8 cellular contexts compared by ENCODE assay signal in the genomic region with DNA sequence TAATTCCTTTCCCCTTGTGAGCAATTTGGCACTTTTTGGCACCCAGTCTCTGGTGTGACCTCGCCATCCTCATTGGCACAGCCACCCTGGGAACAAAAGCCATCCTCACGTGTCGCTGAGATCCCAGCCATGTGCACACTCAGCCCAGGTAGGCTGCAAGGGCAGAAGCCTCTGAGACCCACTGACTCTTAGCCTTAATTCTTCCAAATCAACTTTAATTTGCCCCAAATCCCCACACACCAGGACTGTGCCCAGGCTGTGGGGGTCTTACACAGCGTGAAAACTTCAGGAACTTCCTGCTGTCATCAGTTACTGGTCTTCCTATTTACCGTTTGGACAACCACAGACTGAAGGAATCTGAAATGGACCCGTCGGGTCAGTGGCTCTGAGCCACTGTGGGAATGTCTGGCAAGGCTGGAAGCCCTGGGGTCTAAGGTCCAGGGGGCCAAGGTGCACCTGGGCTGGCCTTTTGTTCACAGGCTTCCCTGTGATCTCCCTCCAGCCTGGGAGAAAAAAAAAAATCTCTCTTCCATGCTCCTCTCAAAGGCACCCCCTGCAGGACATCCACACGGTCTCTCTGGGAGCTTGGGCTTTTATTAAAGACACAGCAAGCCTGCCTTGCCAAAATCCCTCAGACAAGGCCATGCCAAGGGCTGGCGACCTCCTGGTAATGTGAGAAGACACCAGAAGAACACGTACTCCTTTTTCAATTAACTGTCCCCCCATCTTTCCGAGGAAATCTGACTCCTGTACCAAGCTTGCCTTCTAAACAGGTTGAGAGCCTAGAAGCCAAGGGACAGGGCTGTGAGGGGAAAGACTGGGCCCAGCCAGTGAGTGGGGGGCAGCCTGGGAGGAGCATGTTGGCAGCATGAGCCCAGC. TPM values are rescaled to one million over a fixed set of nuclear protein-coding genes. Genes with fewer than 3 reads are reported as not detected.
DNase-seq lines count a peak whose midpoint lies in the region; ATAC-seq and TF ChIP-seq lines count a peak whose summit lies in the region.

No MANE protein-coding gene starts in this region.

- peaks cover 22% of the 10 kb centered on the region for H3K27me3 ChIP-seq in OCI-LY3 (ENCODE audit: low read depth, low read length)

- H3K9ac ChIP-seq in OCI-LY3 (ENCODE audit: low read length) = no peak overlapping the region

- H3K4me3 Mint-ChIP-seq in osteocyte (ENCODE audit: unreplicated experiment) = peak overlapping the region; percentile 36

- no peak for ATAC-seq in GM21423 (IDR thresholded peaks at IDR 0.05; ENCODE audit: unreplicated experiment)
- no peak for ATAC-seq in GM21381 (IDR thresholded peaks at IDR 0.05; ENCODE audit: unreplicated experiment)
- no peak for ATAC-seq in GM19324 (IDR thresholded peaks at IDR 0.05; ENCODE audit: low FRiP score, unreplicated experiment)

- no peaks in the 10 kb centered on the region for H4K20me1 ChIP-seq in OCI-LY3 (ENCODE audit: insufficient read depth, low read length)

- no peaks in the 10 kb centered on the region for H3K9me3 ChIP-seq in OCI-LY3 (ENCODE audit: insufficient read depth, low read length)

- H3K4me2 ChIP-seq in OCI-LY3 (ENCODE audit: low read length) = no peak overlapping the region

- H3K9me3 Mint-ChIP-seq in osteocyte (ENCODE audit: unreplicated experiment) = no peaks in the 10 kb centered on the region

- H3K36me3 ChIP-seq in OCI-LY3 (replicated peaks; ENCODE audit: low read depth, low read length) = no peaks in the 10 kb centered on the region

- H3K27ac ChIP-seq in OCI-LY3 (ENCODE audit: low read length) (no peak overlapping the region), epithelial cell of prostate (peak overlapping the region; percentile 84)

- H3K36me3 Mint-ChIP-seq in osteocyte (ENCODE audit: unreplicated experiment) = no peaks in the 10 kb centered on the region

- no peak overlapping the region for H3K4me3 ChIP-seq in OCI-LY3 (ENCODE audit: low read length)

- H3K27ac Mint-ChIP-seq in osteocyte (ENCODE audit: unreplicated experiment) = peak overlapping the region; percentile 97

- no peaks in the 10 kb centered on the region for H3K79me2 ChIP-seq in OCI-LY3 (ENCODE audit: low read length)

- TF ChIP-seq CTCF in OCI-LY3 (IDR thresholded peaks at IDR 0.05; ENCODE audit: low read depth, low read length) (peak; percentile 36), osteocyte (IDR thresholded peaks at IDR 0.05) (peak; percentile 73)

- no peaks in the 10 kb centered on the region for H3K27me3 Mint-ChIP-seq in osteocyte (ENCODE audit: unreplicated experiment)

- peaks cover 64% of the 10 kb centered on the region for H3K4me1 Mint-ChIP-seq in osteocyte (ENCODE audit: unreplicated experiment)

- peaks cover 10% of the 10 kb centered on the region for H3K4me1 ChIP-seq in OCI-LY3 (ENCODE audit: low read length)

- DNase-seq in 8988T = peak; percentile 52
- peak; percentile 47 for DNase-seq in H4 (ENCODE audit: low spot score)
- no peak for DNase-seq in epithelial cell of prostate (ENCODE audit: low read depth, low spot score)
- DNase-seq in osteocyte (ENCODE audit: extremely low spot score, unreplicated experiment) = no peak

- 0 out of 2 replicates have a peak overlapping the region, but pooled peaks have one; percentile 1 for H2AFZ ChIP-seq in OCI-LY3 (ENCODE audit: low read depth, low read length)

RNA-seq across cellular contexts. Expression of a gene that starts 42.1 kb away (rescaled TPM):
- 104 and 119 TPM in 2 replicates for total RNA-seq in H4 (2014; rRNA removed; shearing (Covaris generic))
- total RNA-seq in osteocyte = 560 and 578 TPM in 2 replicates

Comparison
In these comparisons a context has a peak if more than half of its experiments do, and no peak if none do; other contexts are left out.
1. DNase-seq: peak in 8988T (single experiment) and H4 (single experiment); none in epithelial cell of prostate (single experiment) and osteocyte (single experiment).